2 cellular contexts compared by ENCODE assay signal in the genomic region with DNA sequence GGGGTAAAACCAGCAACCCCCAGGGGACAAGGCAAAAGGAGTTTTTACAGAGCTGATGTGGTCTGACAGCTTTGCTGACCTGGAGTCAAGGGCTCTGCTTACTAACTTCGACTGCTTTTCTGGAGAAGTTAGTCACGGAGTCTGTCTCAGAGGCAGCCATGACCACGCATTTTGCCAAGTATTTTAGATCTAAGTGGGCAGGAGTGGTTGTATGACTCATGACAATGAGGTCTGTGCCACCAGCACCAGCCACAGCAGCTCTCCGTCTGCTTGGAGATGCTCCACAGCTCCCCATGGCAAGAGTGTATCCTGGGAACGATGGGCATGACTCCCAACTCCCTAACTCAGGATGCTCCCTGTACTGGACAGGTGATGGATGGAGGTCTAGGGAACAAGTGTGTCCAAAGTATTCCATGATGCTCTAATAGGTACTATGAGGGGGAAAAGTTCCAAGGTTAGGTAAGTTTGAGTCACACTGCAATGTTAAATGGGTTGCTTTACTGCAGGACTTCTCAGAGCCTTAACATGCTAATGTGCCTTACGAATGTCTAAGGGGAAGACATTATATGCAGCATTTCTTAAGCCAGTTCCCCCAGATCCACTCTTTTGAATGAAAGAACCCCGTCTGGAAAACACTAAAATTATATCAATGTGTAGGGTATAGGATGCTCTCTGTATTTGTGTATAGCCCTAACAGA.
A peak's percentile ranks its signal among the peaks of the same experiment; 100 is the strongest.
TF ChIP-seq lines count a peak whose summit lies in the region.

No MANE protein-coding gene starts in this region.

TF ChIP-seq in IMR-90, 13 proteins besides CTCF, POLR2A, EP300 and RAD21:
- TF ChIP-seq SMC3 (IDR thresholded peaks at IDR 0.05; ENCODE audit: low read depth, low read length), result no peak
- no peak for TF ChIP-seq BHLHE40 (IDR thresholded peaks at IDR 0.05; ENCODE audit: low read depth, low read length)
- no peak for TF ChIP-seq CHD1 (IDR thresholded peaks at IDR 0.05; ENCODE audit: low read depth, low read length)
- TF ChIP-seq, protein P1, sequence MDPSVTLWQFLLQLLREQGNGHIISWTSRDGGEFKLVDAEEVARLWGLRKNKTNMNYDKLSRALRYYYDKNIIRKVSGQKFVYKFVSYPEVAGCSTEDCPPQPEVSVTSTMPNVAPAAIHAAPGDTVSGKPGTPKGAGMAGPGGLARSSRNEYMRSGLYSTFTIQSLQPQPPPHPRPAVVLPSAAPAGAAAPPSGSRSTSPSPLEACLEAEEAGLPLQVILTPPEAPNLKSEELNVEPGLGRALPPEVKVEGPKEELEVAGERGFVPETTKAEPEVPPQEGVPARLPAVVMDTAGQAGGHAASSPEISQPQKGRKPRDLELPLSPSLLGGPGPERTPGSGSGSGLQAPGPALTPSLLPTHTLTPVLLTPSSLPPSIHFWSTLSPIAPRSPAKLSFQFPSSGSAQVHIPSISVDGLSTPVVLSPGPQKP (IDR thresholded peaks at IDR 0.05; ENCODE audit: borderline replicate concordance, low read depth, low read length), result no peak
- TF ChIP-seq, protein P2, sequence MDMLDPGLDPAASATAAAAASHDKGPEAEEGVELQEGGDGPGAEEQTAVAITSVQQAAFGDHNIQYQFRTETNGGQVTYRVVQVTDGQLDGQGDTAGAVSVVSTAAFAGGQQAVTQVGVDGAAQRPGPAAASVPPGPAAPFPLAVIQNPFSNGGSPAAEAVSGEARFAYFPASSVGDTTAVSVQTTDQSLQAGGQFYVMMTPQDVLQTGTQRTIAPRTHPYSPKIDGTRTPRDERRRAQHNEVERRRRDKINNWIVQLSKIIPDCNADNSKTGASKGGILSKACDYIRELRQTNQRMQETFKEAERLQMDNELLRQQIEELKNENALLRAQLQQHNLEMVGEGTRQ (IDR thresholded peaks at IDR 0.05; ENCODE audit: low read depth, low read length), result no peak
- no peak for TF ChIP-seq NFE2L2 (IDR thresholded peaks at IDR 0.05; ENCODE audit: low read depth, low read length)
- no peak for TF ChIP-seq MXI1 (IDR thresholded peaks at IDR 0.05; ENCODE audit: borderline replicate concordance, low read depth, low read length)
- TF ChIP-seq MAZ (IDR thresholded peaks at IDR 0.05; ENCODE audit: borderline replicate concordance, low read depth, low read length), result no peak
- TF ChIP-seq FOS (IDR thresholded peaks at IDR 0.05; ENCODE audit: low read depth, low read length), result no peak
- TF ChIP-seq RFX5 (IDR thresholded peaks at IDR 0.05; ENCODE audit: low read depth, low read length), result no peak
- no peak for TF ChIP-seq RCOR1 (IDR thresholded peaks at IDR 0.05; ENCODE audit: insufficient replicate concordance, low read length)
- TF ChIP-seq MAFK (IDR thresholded peaks at IDR 0.05; ENCODE audit: low read depth, low read length), result no peak

TF ChIP-seq in K562, 482 proteins besides CTCF, POLR2A, EP300 and RAD21:
- TF ChIP-seq CBX1 (IDR thresholded peaks at IDR 0.05; ENCODE audit: low read depth) (no peak), ZNF239 (CRISPR knock-in tag; IDR thresholded peaks at IDR 0.05) (peak; percentile 92)
